Comparison of ENCODE assay signal across 8 cellular contexts in the genomic region with DNA sequence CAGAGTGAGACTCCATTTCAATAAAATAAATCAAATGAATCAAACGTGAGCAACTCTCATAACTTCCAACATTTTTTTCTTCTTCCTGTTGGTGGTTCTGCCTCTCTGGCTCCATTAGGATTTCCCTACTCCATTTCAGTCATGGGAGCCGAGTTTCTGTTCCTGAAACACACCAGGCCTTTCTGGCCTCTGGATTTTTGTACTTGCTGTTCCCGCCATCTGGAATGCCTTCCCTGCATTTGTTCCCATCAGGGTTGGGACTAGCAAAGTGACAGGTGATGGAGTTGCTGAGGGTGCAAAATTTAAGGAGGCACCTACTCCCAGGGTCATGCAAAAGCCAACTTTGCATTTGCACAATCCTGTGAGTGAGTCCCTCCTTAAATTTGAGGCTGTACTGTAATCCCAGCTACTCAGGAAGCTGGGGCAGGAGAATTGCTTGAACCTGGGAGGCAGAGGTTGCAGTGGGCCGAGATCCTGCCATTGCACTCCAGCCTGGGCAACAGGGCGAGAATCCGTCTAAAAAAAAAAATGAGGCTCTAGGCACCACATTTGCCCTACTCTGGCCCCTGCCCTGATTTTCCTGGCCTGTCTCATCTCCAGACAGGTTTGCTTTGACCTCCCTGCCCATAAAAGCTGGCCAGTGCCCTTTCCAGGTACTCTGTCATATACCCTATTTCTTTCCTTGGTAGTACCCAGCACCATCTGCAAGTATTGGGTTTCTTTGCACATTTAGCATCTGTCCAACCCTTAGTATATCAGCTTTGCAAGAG.
DNase-seq lines count a peak whose midpoint lies in the region; ATAC-seq and TF ChIP-seq lines count a peak whose summit lies in the region.
"Not testable (repeated sequence)": the region's sequence is repeated elsewhere in the genome, so short reads cannot be mapped to it uniquely, and the experiment has no call there.

No MANE protein-coding gene starts in this region.

- WGBS in heart left ventricle, 4 donors: 57 to 72% (median 67%) methylated on average over 6 of the region's 6 CpGs

- DNase-seq in CD8-positive, alpha-beta memory T cell: peak in 1 of 5 donors; percentile 26
- peak in 2 of 34 experiments; percentile 1 to 11 for DNase-seq in T-cell
- DNase-seq in activated CD8-positive, alpha-beta memory T cell treated with anti-CD3 and anti-CD28 coated beads, Interleukin-2, amount 50 U/mL, for 4 hours: peak; percentile 5
- peak in 3 of 5 donors; percentile 5 to 9 (median 7) for DNase-seq in heart left ventricle
- peak in 1 of 2 experiments; percentile 36 for DNase-seq in mesothelial cell of epicardium (ENCODE audit: low spot score in 2 of 2, unreplicated experiment in 2 of 2)
- DNase-seq in posterior vena cava (ENCODE audit: low spot score): peak; percentile 28
- DNase-seq in tibial artery: peak; percentile 16 to 51

- H3K36me3 Mint-ChIP-seq in CD8-positive, alpha-beta memory T cell: peaks cover 0 to 38% (median 0%) of the 10 kb centered on the region in 3 donors
- not testable (repeated sequence) for H3K36me3 Mint-ChIP-seq in T-cell; activated naive CD8-positive, alpha-beta T cell; mesothelial cell of epicardium

- H3K27ac Mint-ChIP-seq in CD8-positive, alpha-beta memory T cell: peak overlapping the region; percentile 35 to 98 (median 94)
- H3K27ac Mint-ChIP-seq in T-cell: peak overlapping the region; percentile 95
- peak overlapping the region; percentile 90 for H3K27ac Mint-ChIP-seq in activated naive CD8-positive, alpha-beta T cell
- H3K27ac Mint-ChIP-seq in mesothelial cell of epicardium: peak overlapping the region; percentile 1

- not testable (repeated sequence) for ATAC-seq in T-cell (replicated peaks in 1 of 4); heart left ventricle

- H3K4me1 Mint-ChIP-seq in CD8-positive, alpha-beta memory T cell: peaks cover 41 to 63% (median 48%) of the 10 kb centered on the region in 3 donors
- H3K4me1 Mint-ChIP-seq in T-cell (peaks cover 57 to 63% (median 58%) of the 10 kb centered on the region in 3 donors), mesothelial cell of epicardium (peaks cover 20% of the 10 kb centered on the region)
- peaks cover 47% of the 10 kb centered on the region for H3K4me1 Mint-ChIP-seq in activated naive CD8-positive, alpha-beta T cell (ENCODE audit: low read depth)

- H3K4me3 Mint-ChIP-seq in CD8-positive, alpha-beta memory T cell: peak overlapping the region; percentile 27 to 94 (median 84)
- peak overlapping the region in 1 of 3 donors; percentile 86 for H3K4me3 Mint-ChIP-seq in T-cell
- peak overlapping the region; percentile 85 for H3K4me3 Mint-ChIP-seq in activated naive CD8-positive, alpha-beta T cell
- H3K4me3 Mint-ChIP-seq in mesothelial cell of epicardium: not testable (repeated sequence)

- not testable (repeated sequence) for TF ChIP-seq POLR2A in heart left ventricle (IDR thresholded peaks at IDR 0.05)

- not testable (repeated sequence) for H3K9me3 ChIP-seq in CD8-positive, alpha-beta memory T cell (ENCODE audit: low read length); heart left ventricle; tibial artery

- CTCF ChIA-PET in CD8-positive, alpha-beta memory T cell (lab: Charles Lee): not testable (repeated sequence)
- CTCF ChIA-PET in T-cell (lab: Charles Lee): interaction anchor here in 1 of 2 donors (0.6 kb wide), 1 partner anchor 1129 kb away, joined by 5 read pairs; no protein-coding TSS in a partner anchor

- H3K4me3 ChIP-seq in CD8-positive, alpha-beta memory T cell (ENCODE audit: low read length); heart left ventricle; tibial artery: not testable (repeated sequence)

- H3K27me3 ChIP-seq in CD8-positive, alpha-beta memory T cell (ENCODE audit: insufficient read depth, low read length, poor library complexity, severe bottlenecking); heart left ventricle; tibial artery: not testable (repeated sequence)

- not testable (repeated sequence) for H3K9me3 Mint-ChIP-seq in CD8-positive, alpha-beta memory T cell; T-cell; activated naive CD8-positive, alpha-beta T cell (ENCODE audit: low read depth); mesothelial cell of epicardium

- TF ChIP-seq CTCF in heart left ventricle (IDR thresholded peaks at IDR 0.05); mesothelial cell of epicardium (IDR thresholded peaks at IDR 0.05; ENCODE audit: unreplicated experiment); tibial artery (IDR thresholded peaks at IDR 0.05): not testable (repeated sequence)

- intact Hi-C loops in heart left ventricle (cut with DNase I); posterior vena cava (cut with DNase I): not testable (repeated sequence)
- intact Hi-C loops in tibial artery (cut with DNase I; ENCODE audit: low total_unique reads): loop anchor here (10.0 kb wide), 1 partner anchor 49 kb away; no protein-coding TSS in a partner anchor

- H3K27ac ChIP-seq in CD8-positive, alpha-beta memory T cell (ENCODE audit: low read depth, low read length); tibial artery: not testable (repeated sequence)
- peak overlapping the region in 3 of 12 donors; percentile 4 to 80 (median 57) for H3K27ac ChIP-seq in heart left ventricle

- POLR2A ChIA-PET in CD8-positive, alpha-beta memory T cell (lab: Charles Lee): not testable (repeated sequence)
- POLR2A ChIA-PET in T-cell (lab: Charles Lee): interaction anchor here (0.6 to 0.7 kb wide), 2 partner anchors 91 to 831 kb away, joined by 3 to 4 read pairs; no protein-coding TSS in a partner anchor

- H3K4me1 ChIP-seq in CD8-positive, alpha-beta memory T cell (ENCODE audit: insufficient read depth, low read length): peaks cover 19% of the 10 kb centered on the region
- H3K4me1 ChIP-seq in heart left ventricle: peaks cover 29 to 64% (median 42%) of the 10 kb centered on the region in 12 donors
- H3K4me1 ChIP-seq in tibial artery: peaks cover 9 to 62% (median 21%) of the 10 kb centered on the region in 4 donors

- not testable (repeated sequence) for H3K36me3 ChIP-seq in CD8-positive, alpha-beta memory T cell (ENCODE audit: insufficient read depth, low read length); heart left ventricle; tibial artery

- not testable (repeated sequence) for H3K27me3 Mint-ChIP-seq in CD8-positive, alpha-beta memory T cell; T-cell; activated naive CD8-positive, alpha-beta T cell; mesothelial cell of epicardium (ENCODE audit: low read depth)

Comparison
In these comparisons a context has a peak if more than half of its experiments do, and no peak if none do; other contexts are left out.
1. H3K27ac Mint-ChIP-seq: peak in every context shown above with its lines; median percentile 95 in T-cell; 94 in CD8-positive, alpha-beta memory T cell; 90 in activated naive CD8-positive, alpha-beta T cell; 1 in mesothelial cell of epicardium.